In genomic region chr2:191404568-191404991, GRCh38 we compare ENCODE assay signal across 1 cellular context.
TF ChIP-seq lines count a peak whose summit lies in the region.

No MANE protein-coding gene starts in this region.

TF ChIP-seq in SK-N-SH, 30 proteins besides CTCF, POLR2A, EP300 and RAD21 (continued from another document):
- TF ChIP-seq, protein P1, sequence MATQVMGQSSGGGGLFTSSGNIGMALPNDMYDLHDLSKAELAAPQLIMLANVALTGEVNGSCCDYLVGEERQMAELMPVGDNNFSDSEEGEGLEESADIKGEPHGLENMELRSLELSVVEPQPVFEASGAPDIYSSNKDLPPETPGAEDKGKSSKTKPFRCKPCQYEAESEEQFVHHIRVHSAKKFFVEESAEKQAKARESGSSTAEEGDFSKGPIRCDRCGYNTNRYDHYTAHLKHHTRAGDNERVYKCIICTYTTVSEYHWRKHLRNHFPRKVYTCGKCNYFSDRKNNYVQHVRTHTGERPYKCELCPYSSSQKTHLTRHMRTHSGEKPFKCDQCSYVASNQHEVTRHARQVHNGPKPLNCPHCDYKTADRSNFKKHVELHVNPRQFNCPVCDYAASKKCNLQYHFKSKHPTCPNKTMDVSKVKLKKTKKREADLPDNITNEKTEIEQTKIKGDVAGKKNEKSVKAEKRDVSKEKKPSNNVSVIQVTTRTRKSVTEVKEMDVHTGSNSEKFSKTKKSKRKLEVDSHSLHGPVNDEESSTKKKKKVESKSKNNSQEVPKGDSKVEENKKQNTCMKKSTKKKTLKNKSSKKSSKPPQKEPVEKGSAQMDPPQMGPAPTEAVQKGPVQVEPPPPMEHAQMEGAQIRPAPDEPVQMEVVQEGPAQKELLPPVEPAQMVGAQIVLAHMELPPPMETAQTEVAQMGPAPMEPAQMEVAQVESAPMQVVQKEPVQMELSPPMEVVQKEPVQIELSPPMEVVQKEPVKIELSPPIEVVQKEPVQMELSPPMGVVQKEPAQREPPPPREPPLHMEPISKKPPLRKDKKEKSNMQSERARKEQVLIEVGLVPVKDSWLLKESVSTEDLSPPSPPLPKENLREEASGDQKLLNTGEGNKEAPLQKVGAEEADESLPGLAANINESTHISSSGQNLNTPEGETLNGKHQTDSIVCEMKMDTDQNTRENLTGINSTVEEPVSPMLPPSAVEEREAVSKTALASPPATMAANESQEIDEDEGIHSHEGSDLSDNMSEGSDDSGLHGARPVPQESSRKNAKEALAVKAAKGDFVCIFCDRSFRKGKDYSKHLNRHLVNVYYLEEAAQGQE (IDR thresholded peaks at IDR 0.05; ENCODE audit: low read depth, low read length): no peak
- TF ChIP-seq MAX (IDR thresholded peaks at IDR 0.05; ENCODE audit: low read depth) (no peak), RCOR1 (IDR thresholded peaks at IDR 0.05; ENCODE audit: low read length) (no peak), MEF2A (IDR thresholded peaks at IDR 0.05; ENCODE audit: borderline replicate concordance, low read depth) (no peak; the same call in 1 of the 2 replicates), CHD2 (IDR thresholded peaks at IDR 0.05; ENCODE audit: low read length, partially characterized antibody) (no peak), NRF1 (IDR thresholded peaks at IDR 0.05; ENCODE audit: low read depth, low read length) (no peak)
- TF ChIP-seq, protein P2, sequence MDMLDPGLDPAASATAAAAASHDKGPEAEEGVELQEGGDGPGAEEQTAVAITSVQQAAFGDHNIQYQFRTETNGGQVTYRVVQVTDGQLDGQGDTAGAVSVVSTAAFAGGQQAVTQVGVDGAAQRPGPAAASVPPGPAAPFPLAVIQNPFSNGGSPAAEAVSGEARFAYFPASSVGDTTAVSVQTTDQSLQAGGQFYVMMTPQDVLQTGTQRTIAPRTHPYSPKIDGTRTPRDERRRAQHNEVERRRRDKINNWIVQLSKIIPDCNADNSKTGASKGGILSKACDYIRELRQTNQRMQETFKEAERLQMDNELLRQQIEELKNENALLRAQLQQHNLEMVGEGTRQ (IDR thresholded peaks at IDR 0.05; ENCODE audit: borderline replicate concordance, low read depth, low read length): no peak
TF ChIP-seq in SK-N-SH: peak in this region for 4.
